ENCODE assay signal across 1 cellular context in the genomic region with DNA sequence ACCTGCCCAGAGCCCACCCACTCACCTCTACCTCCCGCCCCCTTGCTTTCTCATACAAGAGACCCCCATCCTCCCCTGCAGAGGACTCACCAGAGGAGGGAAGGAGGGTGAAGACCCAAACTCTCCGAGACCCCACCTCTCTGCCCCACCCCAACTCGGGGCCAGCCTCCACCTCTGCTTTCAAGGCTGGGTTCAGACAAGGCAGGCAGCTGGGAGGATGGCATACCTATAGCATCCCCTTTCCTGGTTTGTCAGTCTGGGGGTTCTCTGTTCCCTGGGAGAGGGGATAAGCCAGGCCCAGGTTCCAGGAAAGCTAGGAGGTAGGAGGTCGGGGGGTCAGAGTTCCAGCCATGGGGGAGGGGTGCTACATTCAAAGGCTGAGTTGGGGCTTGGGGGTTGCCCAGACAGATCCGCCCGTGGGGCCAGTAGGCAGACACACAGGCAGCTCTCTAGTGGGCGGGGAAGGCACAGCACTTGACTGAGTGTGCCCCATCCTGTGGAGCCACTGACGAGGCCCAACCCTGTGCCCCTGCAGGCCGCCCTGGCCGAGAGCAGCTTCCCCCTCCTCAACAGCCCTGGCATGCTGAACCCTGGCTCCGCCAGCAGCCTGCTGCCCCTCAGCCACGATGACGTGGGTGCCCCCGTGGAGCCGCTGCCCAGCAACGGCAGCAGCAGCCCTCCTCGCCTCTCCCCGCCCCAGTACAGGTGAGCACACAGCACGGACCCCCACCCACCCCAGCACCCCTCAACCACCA.
TF ChIP-seq lines count a peak whose summit lies in the region.

No MANE protein-coding gene starts in this region.

TF ChIP-seq in K562, 482 proteins besides CTCF, POLR2A, EP300 and RAD21:
- TF ChIP-seq, protein P1, sequence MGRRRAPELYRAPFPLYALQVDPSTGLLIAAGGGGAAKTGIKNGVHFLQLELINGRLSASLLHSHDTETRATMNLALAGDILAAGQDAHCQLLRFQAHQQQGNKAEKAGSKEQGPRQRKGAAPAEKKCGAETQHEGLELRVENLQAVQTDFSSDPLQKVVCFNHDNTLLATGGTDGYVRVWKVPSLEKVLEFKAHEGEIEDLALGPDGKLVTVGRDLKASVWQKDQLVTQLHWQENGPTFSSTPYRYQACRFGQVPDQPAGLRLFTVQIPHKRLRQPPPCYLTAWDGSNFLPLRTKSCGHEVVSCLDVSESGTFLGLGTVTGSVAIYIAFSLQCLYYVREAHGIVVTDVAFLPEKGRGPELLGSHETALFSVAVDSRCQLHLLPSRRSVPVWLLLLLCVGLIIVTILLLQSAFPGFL (CRISPR knock-in tag; IDR thresholded peaks at IDR 0.05) = no peak
- TF ChIP-seq, protein P2, sequence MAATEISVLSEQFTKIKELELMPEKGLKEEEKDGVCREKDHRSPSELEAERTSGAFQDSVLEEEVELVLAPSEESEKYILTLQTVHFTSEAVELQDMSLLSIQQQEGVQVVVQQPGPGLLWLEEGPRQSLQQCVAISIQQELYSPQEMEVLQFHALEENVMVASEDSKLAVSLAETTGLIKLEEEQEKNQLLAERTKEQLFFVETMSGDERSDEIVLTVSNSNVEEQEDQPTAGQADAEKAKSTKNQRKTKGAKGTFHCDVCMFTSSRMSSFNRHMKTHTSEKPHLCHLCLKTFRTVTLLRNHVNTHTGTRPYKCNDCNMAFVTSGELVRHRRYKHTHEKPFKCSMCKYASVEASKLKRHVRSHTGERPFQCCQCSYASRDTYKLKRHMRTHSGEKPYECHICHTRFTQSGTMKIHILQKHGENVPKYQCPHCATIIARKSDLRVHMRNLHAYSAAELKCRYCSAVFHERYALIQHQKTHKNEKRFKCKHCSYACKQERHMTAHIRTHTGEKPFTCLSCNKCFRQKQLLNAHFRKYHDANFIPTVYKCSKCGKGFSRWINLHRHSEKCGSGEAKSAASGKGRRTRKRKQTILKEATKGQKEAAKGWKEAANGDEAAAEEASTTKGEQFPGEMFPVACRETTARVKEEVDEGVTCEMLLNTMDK (IDR thresholded peaks at IDR 0.05; ENCODE audit: borderline replicate concordance, insufficient read depth, low read depth, low read length, poor library complexity, severe bottlenecking) = no peak
- no peak for TF ChIP-seq STAT5A (IDR thresholded peaks at IDR 0.05; ENCODE audit: borderline replicate concordance, low read length)
- no peak for TF ChIP-seq SAFB (IDR thresholded peaks at IDR 0.05; ENCODE audit: borderline replicate concordance, low read depth, low read length)
- no peak for TF ChIP-seq ARID2 (IDR thresholded peaks at IDR 0.05)
- peak; percentile 30 for TF ChIP-seq RBM22 (IDR thresholded peaks at IDR 0.05; ENCODE audit: low read depth, low read length, poor library complexity, severe bottlenecking)
- peak; percentile 48; the same call in 1 of the 2 replicates for TF ChIP-seq POLR2G (IDR thresholded peaks at IDR 0.05; ENCODE audit: low read depth, low read length)
